1 cellular context compared by ENCODE assay signal in the genomic region with DNA sequence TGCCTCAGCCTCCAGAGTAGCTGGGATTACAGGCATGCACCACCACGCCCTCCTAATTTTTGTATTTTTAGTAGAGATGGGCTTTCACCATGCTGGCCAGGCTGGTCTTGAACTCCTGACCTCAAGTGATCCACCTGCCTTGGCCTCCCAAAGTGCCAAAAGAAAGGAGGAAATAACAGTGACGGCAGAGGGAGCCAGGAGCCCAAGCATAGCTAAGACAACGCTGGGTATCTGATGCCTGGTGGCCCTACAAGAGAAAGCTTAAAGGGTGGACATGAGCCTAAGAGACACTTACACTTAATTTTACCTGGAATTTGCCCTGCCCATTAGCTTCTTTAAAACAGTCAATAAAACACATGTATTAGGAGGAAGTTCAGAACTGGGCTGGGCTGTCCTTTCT.
A peak's percentile ranks its signal among the peaks of the same experiment; 100 is the strongest.
TF ChIP-seq lines count a peak whose summit lies in the region.

No MANE protein-coding gene starts in this region.

TF ChIP-seq in HepG2, 621 proteins besides CTCF, POLR2A, EP300 and RAD21:
- TF ChIP-seq STAG1 (CRISPR knock-in tag; IDR thresholded peaks at IDR 0.05) (peak; percentile 84), SMC3 (IDR thresholded peaks at IDR 0.05; ENCODE audit: low read length) (peak; percentile 76)
